ENCODE assay signal across 11 cellular contexts in genomic region chr10:70283445-70284399, GRCh38. TPM values are rescaled to one million over a fixed set of nuclear protein-coding genes. Genes with fewer than 3 reads are reported as not detected.
DNase-seq lines count a peak whose midpoint lies in the region; ATAC-seq, FAIRE-seq and TF ChIP-seq lines count a peak whose summit lies in the region.
"Had no signal": no experiment of that assay in that cellular context is flagged by ENCODE, and none has a peak within 500 bp of the region (broad histone marks: within the 10 kb centered on the region; RNA-seq: fewer than 3 reads in every experiment).

A gene with protein sequence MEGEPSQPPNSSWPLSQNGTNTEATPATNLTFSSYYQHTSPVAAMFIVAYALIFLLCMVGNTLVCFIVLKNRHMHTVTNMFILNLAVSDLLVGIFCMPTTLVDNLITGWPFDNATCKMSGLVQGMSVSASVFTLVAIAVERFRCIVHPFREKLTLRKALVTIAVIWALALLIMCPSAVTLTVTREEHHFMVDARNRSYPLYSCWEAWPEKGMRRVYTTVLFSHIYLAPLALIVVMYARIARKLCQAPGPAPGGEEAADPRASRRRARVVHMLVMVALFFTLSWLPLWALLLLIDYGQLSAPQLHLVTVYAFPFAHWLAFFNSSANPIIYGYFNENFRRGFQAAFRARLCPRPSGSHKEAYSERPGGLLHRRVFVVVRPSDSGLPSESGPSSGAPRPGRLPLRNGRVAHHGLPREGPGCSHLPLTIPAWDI (minus strand): TSS chr10:70284004. CDS start chr10:70283676, 328 bp downstream.

- no peak for TF ChIP-seq RAD21 in GM12878 (IDR thresholded peaks at IDR 0.05; ENCODE audit: insufficient read depth, low read depth, low read length)

- H3K36me3 ChIP-seq in HUES64 (ENCODE audit: insufficient read depth, low read length) (no peaks in the 10 kb centered on the region), GM12878 (ENCODE audit: control insufficient read depth in 2 of 2, insufficient read depth in 2 of 2, low read length in 1 of 2) (no peaks in the 10 kb centered on the region), iPS-20b (ENCODE audit: insufficient read depth, low read depth, low read length) (no peaks in the 10 kb centered on the region), smooth muscle cell (ENCODE audit: low read depth) (no peaks in the 10 kb centered on the region)

- H3K4me1 ChIP-seq in HUES64 (ENCODE audit: insufficient read depth, low read length), result no peaks in the 10 kb centered on the region
- no peaks in the 10 kb centered on the region for H3K4me1 ChIP-seq in GM12878 (ENCODE audit: control insufficient read depth, insufficient read depth, low read length)
- no peaks in the 10 kb centered on the region for H3K4me1 ChIP-seq in iPS-20b (ENCODE audit: insufficient read depth, low read length)
- no peaks in the 10 kb centered on the region for H3K4me1 ChIP-seq in smooth muscle cell (ENCODE audit: low read depth)

- peaks cover 4% of the 10 kb centered on the region; the same call in 1 of the 2 replicates for H3K9me3 ChIP-seq in HUES64 (ENCODE audit: insufficient read depth, low read depth, low read length)
- no peaks in the 10 kb centered on the region for H3K9me3 ChIP-seq in GM12878 (replicated peaks; ENCODE audit: control insufficient read depth, insufficient read depth, low read length)
- H3K9me3 ChIP-seq in iPS-20b (ENCODE audit: insufficient read depth, low read depth, low read length), result no peaks in the 10 kb centered on the region
- H3K9me3 ChIP-seq in smooth muscle cell (replicated peaks; ENCODE audit: low read depth), result no peaks in the 10 kb centered on the region

- no peak within 1 kb of the TSS for H2AFZ ChIP-seq in GM12878 (ENCODE audit: control insufficient read depth, low read depth, low read length)
- no peak within 1 kb of the TSS for H2AFZ ChIP-seq in smooth muscle cell (ENCODE audit: low read depth)

- no peak for TF ChIP-seq EP300 in GM12878 (IDR thresholded peaks at IDR 0.05; ENCODE audit: borderline replicate concordance in 1 of 2, control insufficient read depth in 1 of 2, low read depth in 2 of 2, low read length in 2 of 2)

- WGBS in HUES64, result 10% methylated on average over 63 of the region's 63 CpGs
- 30% methylated on average over 30 of the region's 63 CpGs for WGBS in GM12878 (ENCODE audit: insufficient coverage, insufficient replicate concordance, low lambda C conversion rate, missing lambda C conversion rate)
- 19% methylated on average over 38 of the region's 63 CpGs for WGBS in smooth muscle cell (ENCODE audit: low lambda C conversion rate)

- RAD21 ChIA-PET in GM12878 (lab: Charles Lee; ENCODE audit: unreplicated experiment), result interaction anchor here (0.7 to 1.6 kb wide), 4 partner anchors 9 to 80 kb away, joined by 3 to 4 read pairs (median 4); no protein-coding TSS in a partner anchor

- BruUV-seq in GM12878 (replicated peaks; lab: Mats Ljungman, UMichigan), result no TSS peak

- peak; percentile 53 for ATAC-seq in GM12878
- ATAC-seq in HG02840 (IDR thresholded peaks at IDR 0.05; ENCODE audit: low FRiP score, unreplicated experiment), result no peak
- ATAC-seq in GM21737 (IDR thresholded peaks at IDR 0.05; ENCODE audit: unreplicated experiment), result no peak

- CTCF ChIA-PET in GM12878 (lab: Yijun Ruan, JAX), result interaction anchor here (1.0 to 2.8 kb wide), 3 partner anchors 11 to 80 kb away, joined by 3 to 12 read pairs (median 10); no protein-coding TSS in a partner anchor

- no peaks in the 10 kb centered on the region for H4K20me1 ChIP-seq in GM12878 (ENCODE audit: control insufficient read depth, insufficient read depth)
- no peaks in the 10 kb centered on the region for H4K20me1 ChIP-seq in smooth muscle cell (ENCODE audit: low read depth)

- H3K27me3 ChIP-seq in HUES64 (ENCODE audit: insufficient read depth, low read length) (peaks cover 50% of the 10 kb centered on the region), GM12878 (replicated peaks in 1 of 2; ENCODE audit: control insufficient read depth in 2 of 2, insufficient read depth in 2 of 2, low read length in 1 of 2) (peaks cover 7 to 12% of the 10 kb centered on the region in 2 experiments), iPS-20b (ENCODE audit: insufficient read depth, low read length) (peaks cover 53% of the 10 kb centered on the region), smooth muscle cell (ENCODE audit: low read depth) (peaks cover 87% of the 10 kb centered on the region)

- FAIRE-seq in GM12878 (lab: Jason Lieb, UNC), result no peak

- TF ChIP-seq POLR2A in GM12878 (IDR thresholded peaks at IDR 0.05; ENCODE audit: low read depth, low read length), result no peak

- intact Hi-C loops in GM12878 (cut with micrococcal nuclease; ENCODE audit: unreplicated experiment), result no loop called here

- H3K4me2 ChIP-seq in GM12878 (ENCODE audit: control insufficient read depth, insufficient read depth) (peak within 1 kb of the TSS; percentile 30; the same call in 1 of the 2 replicates), smooth muscle cell (peak within 1 kb of the TSS; percentile 3)

- peak within 1 kb of the TSS; percentile 20; the same call in 1 of the 2 replicates for H3K9ac ChIP-seq in HUES64 (ENCODE audit: low read depth, low read length)
- no peak within 1 kb of the TSS for H3K9ac ChIP-seq in GM12878 (ENCODE audit: control insufficient read depth, insufficient read depth, low read length)
- no peak within 1 kb of the TSS for H3K9ac ChIP-seq in iPS-20b (ENCODE audit: low read depth, low read length)
- no peak within 1 kb of the TSS for H3K9ac ChIP-seq in smooth muscle cell (ENCODE audit: low read depth)

- POLR2A ChIA-PET in GM12878 (lab: Charles Lee), result no interaction called here

- H3K27ac ChIP-seq in HUES64 (ENCODE audit: low read depth, low read length), result no peak within 1 kb of the TSS
- no peak within 1 kb of the TSS for H3K27ac ChIP-seq in GM12878 (ENCODE audit: control insufficient read depth, insufficient read depth)
- no peak within 1 kb of the TSS for H3K27ac ChIP-seq in iPS-20b (ENCODE audit: low read length)
- H3K27ac ChIP-seq in smooth muscle cell (ENCODE audit: low read depth), result no peak within 1 kb of the TSS

- no peaks in the 10 kb centered on the region for H3F3A ChIP-seq in smooth muscle cell (ENCODE audit: low read depth)

- SMC1A ChIA-PET in GM12878 (lab: Charles Lee; ENCODE audit: uncharacterized antibody, unreplicated experiment), result interaction anchor here (0.7 to 1.9 kb wide), 4 partner anchors 9 to 122 kb away, joined by 3 to 6 read pairs (median 4); no protein-coding TSS in a partner anchor

- no peaks in the 10 kb centered on the region for H3K79me2 ChIP-seq in GM12878 (ENCODE audit: control insufficient read depth, insufficient read depth, low read length)
- H3K79me2 ChIP-seq in smooth muscle cell (ENCODE audit: low read depth), result no peaks in the 10 kb centered on the region

- H3K4me3 ChIP-seq in HUES64 (ENCODE audit: low read length) (peak within 1 kb of the TSS; percentile 60), GM12878 (no peak within 1 kb of the TSS), iPS-20b (ENCODE audit: low read length) (peak within 1 kb of the TSS; percentile 53), smooth muscle cell (peak within 1 kb of the TSS; percentile 11)

- no peak for DNase-seq in GM12878 (ENCODE audit: low read depth, low spot score)
- DNase-seq in smooth muscle cell (lab: John Stamatoyannopoulos, UW; ENCODE audit: unreplicated experiment), result no peak
- DNase-seq in T1000 (lab: John Stamatoyannopoulos, UW), result no peak
- DNase-seq: activated CD4-positive, alpha-beta memory T cell treated with anti-CD3 and anti-CD28 coated beads, Interleukin-2, amount 10 ng/mL, durations not matched to agents 7 days and 5 days; central memory CD4-positive, alpha-beta T cell; islet precursor cell had no signal

- in situ Hi-C loops in GM12878 (cut with MboI), result no loop called here

- TF ChIP-seq CTCF in GM12878 (IDR thresholded peaks at IDR 0.05 in 2 of 3, conservative IDR thresholded peaks at IDR 0.05 in 1 of 3; ENCODE audit: control insufficient read depth in 2 of 3, extremely low read depth in 1 of 3, insufficient read depth in 1 of 3, low read depth in 3 of 3, low read length in 3 of 3) (peak in 1 of 3 experiments; percentile 15; a peak in 1 of 6 replicates), smooth muscle cell (IDR thresholded peaks at IDR 0.05; ENCODE audit: borderline replicate concordance, insufficient read depth, poor library complexity, severe bottlenecking) (no peak)

TF ChIP-seq in GM12878, 131 proteins besides CTCF, POLR2A, EP300 and RAD21 (continues in another document):
- no peak for TF ChIP-seq NFYA (IDR thresholded peaks at IDR 0.05; ENCODE audit: borderline replicate concordance, low read depth, low read length)

RNA-seq across cellular contexts. Expression of the gene that starts here (rescaled TPM):
- under 0.01 TPM for polyA plus RNA-seq in HUES64 (2013, experiment 1 of 2)
- under 0.01 TPM for polyA plus RNA-seq in HUES64 (2013, experiment 2 of 2)
- 0.06 and 0.07 TPM in 2 replicates for total RNA-seq in GM12878 (2013; cell fraction: nucleolus; rRNA removed)
- total RNA-seq in GM12878 (2014; rRNA removed) (not detected in 2 replicates), GM12878 (2014; rRNA removed; fragmentation: Illumina TruSeq; extraction: Trizol) (not detected in 2 replicates), GM12878 (2021) (not detected in 2 replicates), smooth muscle cell (under 0.01 TPM in 1 of 2 replicates, not detected in the other)
- polyA plus RNA-seq in GM12878 (2011; ENCODE audit: low read depth), result not detected
- polyA plus RNA-seq in GM12878 (2011; rRNA removed) (0.01 TPM in 1 of 2 replicates, not detected in the other), GM12878 (2014; fragmentation: Illumina TruSeq; extraction: Trizol) (not detected in 2 replicates), GM12878 (2014; fragmentation: Nextera tagmentation; extraction: Ambion mirVana) (not detected), GM12878 (2014; rRNA removed) (not detected in 2 replicates), GM12878 (2016; fragmentation: Nextera tagmentation; extraction: Ambion mirVana) (under 1 TPM in 1 of 2 experiments, not detected in 1; 0.03 TPM), smooth muscle cell (not detected in 2 replicates)
- polyA plus RNA-seq in GM12878 (2011; cell fraction: cytosol; rRNA removed), result not detected in 2 replicates
- polyA plus RNA-seq in GM12878 (2011; cell fraction: nucleus; rRNA removed), result 0.01 TPM in 1 of 2 replicates, not detected in the other
- not detected in 2 replicates for polyA plus RNA-seq in GM12878 (2012)
- not detected in 2 replicates for polyA minus RNA-seq in GM12878 (2011; rRNA and poly(A)+ RNA removed)
- not detected in 2 replicates for polyA minus RNA-seq in GM12878 (2011; cell fraction: cytosol; rRNA and poly(A)+ RNA removed)
- not detected in 2 replicates for polyA minus RNA-seq in GM12878 (2011; cell fraction: nucleus; rRNA and poly(A)+ RNA removed)
- total RNA-seq: activated CD4-positive, alpha-beta memory T cell treated with anti-CD3 and anti-CD28 coated beads, Interleukin-2, amount 10 ng/mL, durations not matched to agents 7 days and 5 days had no signal
- polyA plus RNA-seq: IgD-negative memory B cell had no signal

Comparison
In these comparisons a context has a peak if more than half of its experiments do, and no peak if none do; other contexts are left out.
1. Peak in ATAC-seq and H3K4me2 ChIP-seq in GM12878; RNA of the gene not detected or under 1 TPM.